29 cellular contexts compared by ENCODE assay signal in the genomic region with DNA sequence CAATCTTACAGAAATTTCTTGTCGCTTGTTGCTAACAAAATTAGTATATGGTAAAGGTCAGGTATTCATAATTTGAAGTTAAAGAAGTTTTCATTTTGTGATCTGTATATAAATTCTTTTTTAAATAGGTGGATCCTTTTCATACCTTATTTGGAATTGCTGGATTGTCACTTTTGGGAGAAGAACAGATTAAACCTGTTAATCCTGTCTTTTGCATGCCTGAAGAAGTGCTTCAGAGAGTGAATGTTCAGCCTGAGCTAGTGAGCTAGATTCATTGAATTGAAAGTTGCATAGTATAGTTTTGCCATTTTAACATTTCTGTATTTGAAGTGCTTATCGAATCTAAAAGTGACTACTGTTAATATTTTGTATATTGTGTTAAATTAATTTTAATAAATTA.
"Had no signal": no experiment of that assay in that cellular context is flagged by ENCODE, and none has a peak within 500 bp of the region (broad histone marks: within the 10 kb centered on the region; RNA-seq: fewer than 3 reads in every experiment).

No MANE protein-coding gene starts in this region.

- H3K9me3 ChIP-seq: pancreas, prostate gland, sigmoid colon, stomach, thyroid gland, upper lobe of right lung had no signal

- H3K4me3 ChIP-seq: pancreas, prostate gland, sigmoid colon, stomach, thyroid gland, upper lobe of right lung had no signal

- DNase-seq: activated CD4-positive, alpha-beta memory T cell treated with anti-CD3 and anti-CD28 coated beads for 36 hours; activated CD4-positive, alpha-beta T cell treated with anti-CD3 and anti-CD28 coated beads, Interleukin-2, amount 10 ng/mL, durations not matched to agents 24 days and 14 days; activated CD4-positive, CD25-positive, alpha-beta regulatory T cell treated with anti-CD3 and anti-CD28 coated beads, Interleukin-2, amount 50 U/mL, for 72 hours; activated CD8-positive, alpha-beta memory T cell treated with anti-CD3 and anti-CD28 coated beads, Interleukin-2, amount 50 U/mL, for 48 hours; activated effector memory CD4-positive, alpha-beta T cell treated with Interleukin-2 at 50 U/mL for 16 hours; activated naive CD4-positive, alpha-beta T cell treated with anti-CD3 and anti-CD28 coated beads for 36 hours; anterior cingulate cortex; dermis blood vessel endothelial cell; effector CD4-positive, alpha-beta T cell; left ventricle myocardium superior; mammary epithelial cell; nucleus accumbens; pancreas; retina; sigmoid colon; small intestine; stimulated activated CD4-positive, alpha-beta T cell treated with anti-CD3 and anti-CD28 coated beads, Interleukin-4, amount 100 ng/mL, for 24 hours; stomach; T-helper 9 cell; thyroid gland; upper lobe of right lung; WERI-Rb-1 had no signal

- H3K4me3 Mint-ChIP-seq: activated CD4-positive, alpha-beta memory T cell treated with anti-CD3 and anti-CD28 coated beads for 36 hours; activated CD4-positive, alpha-beta T cell treated with anti-CD3 and anti-CD28 coated beads, Interleukin-2, amount 10 ng/mL, durations not matched to agents 24 days and 14 days; activated naive CD4-positive, alpha-beta T cell treated with anti-CD3 and anti-CD28 coated beads for 36 hours; stimulated activated effector memory CD8-positive, alpha-beta T cell treated with anti-CD3 and anti-CD28 coated beads, Interleukin-12 subunit alpha, Interleukin-12 subunit beta, amount 100 ng/mL, for 72 hours had no signal

- ATAC-seq: left ventricle myocardium superior; pancreas; stimulated activated effector memory CD8-positive, alpha-beta T cell treated with anti-CD3 and anti-CD28 coated beads, Interleukin-12 subunit alpha, Interleukin-12 subunit beta, amount 100 ng/mL, for 72 hours; upper lobe of right lung had no signal

- H3K27ac Mint-ChIP-seq: activated CD4-positive, alpha-beta memory T cell treated with anti-CD3 and anti-CD28 coated beads for 36 hours; activated CD4-positive, alpha-beta T cell treated with anti-CD3 and anti-CD28 coated beads, Interleukin-2, amount 10 ng/mL, durations not matched to agents 24 days and 14 days; activated naive CD4-positive, alpha-beta T cell treated with anti-CD3 and anti-CD28 coated beads for 36 hours had no signal

- H3K4me1 ChIP-seq: prostate gland had no signal

- H3K27ac ChIP-seq: epithelial cell of prostate, pancreas, prostate gland, sigmoid colon, stomach, thyroid gland, upper lobe of right lung, WERI-Rb-1 had no signal

- H3K27me3 ChIP-seq: pancreas, sigmoid colon, stomach, thyroid gland, upper lobe of right lung had no signal

- H3K9me3 Mint-ChIP-seq: activated CD4-positive, alpha-beta memory T cell treated with anti-CD3 and anti-CD28 coated beads for 36 hours; activated CD4-positive, alpha-beta T cell treated with anti-CD3 and anti-CD28 coated beads, Interleukin-2, amount 10 ng/mL, durations not matched to agents 24 days and 14 days; activated naive CD4-positive, alpha-beta T cell treated with anti-CD3 and anti-CD28 coated beads for 36 hours; stimulated activated effector memory CD8-positive, alpha-beta T cell treated with anti-CD3 and anti-CD28 coated beads, Interleukin-12 subunit alpha, Interleukin-12 subunit beta, amount 100 ng/mL, for 72 hours had no signal

- H3K27me3 Mint-ChIP-seq: activated CD4-positive, alpha-beta memory T cell treated with anti-CD3 and anti-CD28 coated beads for 36 hours; activated CD4-positive, alpha-beta T cell treated with anti-CD3 and anti-CD28 coated beads, Interleukin-2, amount 10 ng/mL, durations not matched to agents 24 days and 14 days had no signal

- FAIRE-seq: bronchial epithelial cell, colon, frontal cortex, islet of Langerhans, pancreas, small intestine had no signal
